Comparison of ENCODE assay signal across 1 cellular context in the genomic region with DNA sequence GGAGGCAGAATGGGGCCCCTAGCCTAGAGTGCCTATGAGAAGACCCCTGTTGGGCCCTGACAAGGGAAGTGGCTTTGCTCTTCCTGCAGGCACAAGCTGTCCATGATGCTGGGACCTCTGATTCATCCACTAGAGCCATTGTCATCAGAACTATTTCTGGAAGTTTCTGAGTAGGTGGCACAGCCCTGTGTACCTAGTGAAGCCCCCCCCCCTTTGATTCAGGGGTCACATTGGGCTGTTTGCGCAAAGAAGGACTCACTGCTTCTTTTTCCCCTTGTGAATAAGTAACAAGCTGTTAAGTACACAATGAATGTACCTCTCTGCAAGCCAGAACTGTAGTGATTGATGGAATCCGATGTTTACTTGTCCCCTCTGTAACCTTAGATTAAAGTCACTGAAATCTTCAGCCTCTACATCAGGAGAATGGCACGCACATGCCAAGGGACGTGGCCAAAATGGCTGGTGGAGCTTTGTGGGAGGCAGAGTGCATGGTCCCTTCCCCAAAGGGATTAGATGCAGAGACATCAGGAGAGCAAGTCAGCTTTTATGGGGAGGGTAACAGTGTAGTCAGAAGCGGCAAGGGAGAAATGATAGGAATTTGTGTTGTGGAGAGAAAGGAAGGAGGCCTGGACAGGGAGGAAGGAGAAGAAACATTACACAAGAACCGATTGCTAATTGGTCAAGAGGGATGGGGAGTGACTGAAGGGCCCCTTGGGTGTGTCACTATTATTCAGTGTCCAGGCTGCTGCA.
TF ChIP-seq lines count a peak whose summit lies in the region.

No MANE protein-coding gene starts in this region.

TF ChIP-seq in IMR-90, 13 proteins besides CTCF, POLR2A, EP300 and RAD21:
- TF ChIP-seq, protein P1, sequence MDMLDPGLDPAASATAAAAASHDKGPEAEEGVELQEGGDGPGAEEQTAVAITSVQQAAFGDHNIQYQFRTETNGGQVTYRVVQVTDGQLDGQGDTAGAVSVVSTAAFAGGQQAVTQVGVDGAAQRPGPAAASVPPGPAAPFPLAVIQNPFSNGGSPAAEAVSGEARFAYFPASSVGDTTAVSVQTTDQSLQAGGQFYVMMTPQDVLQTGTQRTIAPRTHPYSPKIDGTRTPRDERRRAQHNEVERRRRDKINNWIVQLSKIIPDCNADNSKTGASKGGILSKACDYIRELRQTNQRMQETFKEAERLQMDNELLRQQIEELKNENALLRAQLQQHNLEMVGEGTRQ (IDR thresholded peaks at IDR 0.05; ENCODE audit: low read depth, low read length) = no peak
- no peak for TF ChIP-seq FOS (IDR thresholded peaks at IDR 0.05; ENCODE audit: low read depth, low read length)
- TF ChIP-seq BHLHE40 (IDR thresholded peaks at IDR 0.05; ENCODE audit: low read depth, low read length) = peak; percentile 27; the same call in 1 of the 2 replicates
- TF ChIP-seq SMC3 (IDR thresholded peaks at IDR 0.05; ENCODE audit: low read depth, low read length) = no peak
- TF ChIP-seq RCOR1 (IDR thresholded peaks at IDR 0.05; ENCODE audit: insufficient replicate concordance, low read length) = no peak
- no peak for TF ChIP-seq CHD1 (IDR thresholded peaks at IDR 0.05; ENCODE audit: low read depth, low read length)
- TF ChIP-seq NFE2L2 (IDR thresholded peaks at IDR 0.05; ENCODE audit: low read depth, low read length) = no peak
- 0 out of 2 replicates have a peak, but pooled peaks have one; percentile 14 for TF ChIP-seq MAZ (IDR thresholded peaks at IDR 0.05; ENCODE audit: borderline replicate concordance, low read depth, low read length)
- TF ChIP-seq MXI1 (IDR thresholded peaks at IDR 0.05; ENCODE audit: borderline replicate concordance, low read depth, low read length) = no peak
- no peak for TF ChIP-seq RFX5 (IDR thresholded peaks at IDR 0.05; ENCODE audit: low read depth, low read length)
- TF ChIP-seq CEBPB (IDR thresholded peaks at IDR 0.05; ENCODE audit: low read depth, low read length) = peak; percentile 69
- TF ChIP-seq MAFK (IDR thresholded peaks at IDR 0.05; ENCODE audit: low read depth, low read length) = no peak
- TF ChIP-seq, protein P2, sequence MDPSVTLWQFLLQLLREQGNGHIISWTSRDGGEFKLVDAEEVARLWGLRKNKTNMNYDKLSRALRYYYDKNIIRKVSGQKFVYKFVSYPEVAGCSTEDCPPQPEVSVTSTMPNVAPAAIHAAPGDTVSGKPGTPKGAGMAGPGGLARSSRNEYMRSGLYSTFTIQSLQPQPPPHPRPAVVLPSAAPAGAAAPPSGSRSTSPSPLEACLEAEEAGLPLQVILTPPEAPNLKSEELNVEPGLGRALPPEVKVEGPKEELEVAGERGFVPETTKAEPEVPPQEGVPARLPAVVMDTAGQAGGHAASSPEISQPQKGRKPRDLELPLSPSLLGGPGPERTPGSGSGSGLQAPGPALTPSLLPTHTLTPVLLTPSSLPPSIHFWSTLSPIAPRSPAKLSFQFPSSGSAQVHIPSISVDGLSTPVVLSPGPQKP (IDR thresholded peaks at IDR 0.05; ENCODE audit: borderline replicate concordance, low read depth, low read length) = no peak
